In the genomic region with DNA sequence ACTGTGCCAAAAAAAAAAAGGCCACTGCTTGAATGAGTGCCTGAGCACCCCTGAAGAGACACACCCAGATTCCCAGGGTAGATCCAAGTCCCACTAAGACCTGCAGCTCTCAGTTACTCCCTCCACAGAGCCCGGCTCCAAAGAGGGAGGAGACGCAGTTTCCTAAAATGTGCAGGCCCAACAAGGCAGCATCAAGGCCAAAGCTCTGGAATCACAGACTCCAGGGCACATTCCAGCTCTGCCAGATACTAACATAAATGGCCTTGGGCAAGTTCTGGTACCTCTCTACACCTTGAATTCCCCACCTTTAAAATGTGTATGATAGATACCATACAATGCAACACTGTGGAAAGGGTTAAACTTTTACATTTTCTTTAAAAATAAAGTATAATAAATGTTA, we compare ENCODE assay signal across 19 cellular contexts.
"Had no signal": no experiment of that assay in that cellular context is flagged by ENCODE, and none has a peak within 500 bp of the region (broad histone marks: within the 10 kb centered on the region; RNA-seq: fewer than 3 reads in every experiment).

No MANE protein-coding gene starts in this region.

- H3K9me3 Mint-ChIP-seq: T-cell had no signal

- H3K4me2 ChIP-seq: SK-N-SH had no signal

- H3K4me3 ChIP-seq: MG63 had no signal

- ATAC-seq: T-cell had no signal

- H3K4me3 Mint-ChIP-seq: T-cell had no signal

- H3K36me3 Mint-ChIP-seq: T-cell had no signal

- H3K27me3 ChIP-seq: MG63 had no signal

- H3K27ac Mint-ChIP-seq: T-cell had no signal

- H3K36me3 ChIP-seq: MG63 had no signal

- H3K9ac ChIP-seq: SK-N-SH had no signal

- DNase-seq: KBM-7, MG63, NCI-H1092, NCI-H1105 treated with DMSO at 0.1 percent for 48 hours, NCI-H1417 treated with DMSO at 0.1 percent for 48 hours, NCI-H146, NCI-H1694 treated with DMSO at 0.1 percent for 48 hours, NCI-H1930, NCI-H2081, NCI-H2171 treated with DMSO at 0.1 percent for 48 hours, NCI-H345, NCI-H524 treated with DMSO at 0.1 percent for 48 hours, NCI-H69, NCI-H774, RPMI8226, SHP77, SK-N-SH, T-cell had no signal

- H3K9me3 ChIP-seq: MG63, SK-N-SH had no signal

- H3K27ac ChIP-seq: HL-60 had no signal
